In genomic region chr4:157980158-157980557, GRCh38 we compare ENCODE assay signal across 28 cellular contexts.
DNase-seq lines count a peak whose midpoint lies in the region; ATAC-seq, FAIRE-seq and TF ChIP-seq lines count a peak whose summit lies in the region.
"Had no signal": no experiment of that assay in that cellular context is flagged by ENCODE, and none has a peak within 500 bp of the region (broad histone marks: within the 10 kb centered on the region; RNA-seq: fewer than 3 reads in every experiment).

No MANE protein-coding gene starts in this region.

- H3K27me3 Mint-ChIP-seq in dendritic cell treated with granulocyte-macrophage colony-stimulating factor and Interleukin-4, amounts not matched to agents 40 ng/mL and 50 ng/mL, for 4 days = peaks cover 2% of the 10 kb centered on the region
- H3K27me3 Mint-ChIP-seq in endodermal cell (ENCODE audit: insufficient read depth) = no peaks in the 10 kb centered on the region
- H3K27me3 Mint-ChIP-seq: CD4-positive, CD25-positive, alpha-beta regulatory T cell; CD8-positive, alpha-beta memory T cell had no signal

- H3K27ac ChIP-seq in HepG2 (ENCODE audit: extremely low read length, insufficient read depth, low read length) = no peak overlapping the region
- H3K27ac ChIP-seq in right lobe of liver = no peak overlapping the region
- no peak overlapping the region for H3K27ac ChIP-seq in endodermal cell (ENCODE audit: low read depth, low read length)
- no peak overlapping the region for H3K27ac ChIP-seq in mesendoderm (ENCODE audit: low read depth, low read length)
- H3K27ac ChIP-seq: 22Rv1, A549, BLaER1 had no signal

- in situ Hi-C loops in HepG2 (cut with HindIII; ENCODE audit: extremely low pct_ligation_motif_present, low pct_unique_long_range_greater_than_20kb) = loop anchor here (25.0 kb wide), 1 partner anchor 632 kb away; no protein-coding TSS in a partner anchor

- TF ChIP-seq CTCF in HepG2 (CRISPR knock-in tag; IDR thresholded peaks at IDR 0.05) = no peak
- no peak for TF ChIP-seq CTCF in right lobe of liver (IDR thresholded peaks at IDR 0.05)
- peak; percentile 15 for TF ChIP-seq CTCF in endodermal cell (conservative IDR thresholded peaks at IDR 0.05)

- no peak for TF ChIP-seq RAD21 in HepG2 (CRISPR knock-in tag; IDR thresholded peaks at IDR 0.05)

- peaks cover 15% of the 10 kb centered on the region for H3K9me3 Mint-ChIP-seq in dendritic cell treated with granulocyte-macrophage colony-stimulating factor and Interleukin-4, amounts not matched to agents 40 ng/mL and 50 ng/mL, for 4 days
- H3K9me3 Mint-ChIP-seq in endodermal cell = no peaks in the 10 kb centered on the region
- H3K9me3 Mint-ChIP-seq: CD4-positive, alpha-beta memory T cell; CD8-positive, alpha-beta memory T cell had no signal

- no peak overlapping the region for H4K8ac ChIP-seq in mesendoderm (ENCODE audit: low read depth, low read length)

- POLR2A ChIA-PET in HepG2 (lab: Yijun Ruan, JAX) = no interaction called here

- no peak overlapping the region for H4K5ac ChIP-seq in mesendoderm (ENCODE audit: low read length)

- intact Hi-C loops in HepG2 (cut with micrococcal nuclease; ENCODE audit: unreplicated experiment) (no loop called here), right lobe of liver (cut with DNase I) (no loop called here)
- intact Hi-C loops in dendritic cell treated with granulocyte-macrophage colony-stimulating factor and Interleukin-4, amounts not matched to agents 40 ng/mL and 50 ng/mL, for 4 days (cut with micrococcal nuclease) = no loop called here

- peak overlapping the region; percentile 8 for H3K27ac Mint-ChIP-seq in dendritic cell treated with granulocyte-macrophage colony-stimulating factor and Interleukin-4, amounts not matched to agents 40 ng/mL and 50 ng/mL, for 4 days
- no peak overlapping the region for H3K27ac Mint-ChIP-seq in endodermal cell
- H3K27ac Mint-ChIP-seq: CD14-positive monocyte; CD4-positive, CD25-positive, alpha-beta regulatory T cell; CD8-positive, alpha-beta memory T cell had no signal

- TF ChIP-seq EP300 in HepG2 (IDR thresholded peaks at IDR 0.05; ENCODE audit: low read depth in 2 of 2, low read length in 2 of 2) (no peak), HepG2 (CRISPR knock-in tag; IDR thresholded peaks at IDR 0.05; ENCODE audit: borderline replicate concordance) (no peak)

- no peaks in the 10 kb centered on the region for H4K20me1 ChIP-seq in HepG2 (ENCODE audit: insufficient read depth, low read length)
- H4K20me1 ChIP-seq: BLaER1 had no signal

- H3K4me3 Mint-ChIP-seq in dendritic cell treated with granulocyte-macrophage colony-stimulating factor and Interleukin-4, amounts not matched to agents 40 ng/mL and 50 ng/mL, for 4 days = no peak overlapping the region
- H3K4me3 Mint-ChIP-seq in endodermal cell = no peak overlapping the region
- H3K4me3 Mint-ChIP-seq: CD14-positive monocyte; CD4-positive, alpha-beta memory T cell; CD4-positive, CD25-positive, alpha-beta regulatory T cell; CD8-positive, alpha-beta memory T cell had no signal

- TF ChIP-seq POLR2A in HepG2 (IDR thresholded peaks at IDR 0.05; ENCODE audit: insufficient read depth in 1 of 2, low read depth in 2 of 2, low read length in 2 of 2) (no peak), right lobe of liver (IDR thresholded peaks at IDR 0.05) (no peak)

- no peak for FAIRE-seq in HepG2 (lab: Jason Lieb, UNC)
- FAIRE-seq: A549, GM12878, GM12892, GM18507 had no signal

- H2AK5ac ChIP-seq in mesendoderm (ENCODE audit: low read length) = no peak overlapping the region

- no peak overlapping the region for H3K9ac ChIP-seq in HepG2 (ENCODE audit: insufficient read depth, low read depth, low read length)
- H3K9ac ChIP-seq in endodermal cell (ENCODE audit: extremely low read depth, low read length, poor library complexity, severe bottlenecking) = no peak overlapping the region
- H3K9ac ChIP-seq in mesendoderm (ENCODE audit: low read length) = no peak overlapping the region
- H3K9ac ChIP-seq: BLaER1 had no signal

- no peak overlapping the region for H2BK120ac ChIP-seq in mesendoderm (ENCODE audit: low read depth, low read length)

- H3K18ac ChIP-seq in mesendoderm (ENCODE audit: low read length) = no peak overlapping the region

- BruUV-seq in HepG2 (replicated peaks; lab: Mats Ljungman, UMichigan) = no TSS peak

- H3K9me3 ChIP-seq in HepG2 (ENCODE audit: low read length) (no peaks in the 10 kb centered on the region), right lobe of liver (no peaks in the 10 kb centered on the region), endodermal cell (ENCODE audit: control insufficient read depth, low read length) (no peaks in the 10 kb centered on the region)
- H3K9me3 ChIP-seq: A549, BE2C, BLaER1 had no signal

- H3K23ac ChIP-seq in mesendoderm (ENCODE audit: low read length) = no peak overlapping the region

- H3K36me3 ChIP-seq in HepG2 (replicated peaks in 1 of 2; ENCODE audit: control insufficient read depth in 1 of 2, insufficient read depth in 2 of 2, low read length in 2 of 2) (no peaks in the 10 kb centered on the region), right lobe of liver (no peaks in the 10 kb centered on the region), endodermal cell (ENCODE audit: control insufficient read depth, insufficient read depth, low read length) (no peaks in the 10 kb centered on the region), mesendoderm (ENCODE audit: control insufficient read depth, insufficient read depth, low read length) (no peaks in the 10 kb centered on the region)
- H3K36me3 ChIP-seq: BE2C, BLaER1 had no signal

- no peaks in the 10 kb centered on the region; a peak in 1 of 5 replicates for H3K27me3 ChIP-seq in HepG2 (ENCODE audit: control insufficient read depth in 1 of 2, insufficient read depth in 2 of 2, low read length in 2 of 2)
- no peaks in the 10 kb centered on the region for H3K27me3 ChIP-seq in right lobe of liver
- H3K27me3 ChIP-seq in endodermal cell (ENCODE audit: control insufficient read depth, insufficient read depth, low read length, poor library complexity, severe bottlenecking) = no peaks in the 10 kb centered on the region
- H3K27me3 ChIP-seq in mesendoderm (ENCODE audit: insufficient read depth, low read length, poor library complexity) = no peaks in the 10 kb centered on the region
- H3K27me3 ChIP-seq: BE2C, BLaER1 had no signal

- H2BK5ac ChIP-seq in mesendoderm (ENCODE audit: low read length) = no peak overlapping the region

- no peak overlapping the region for H3K4me2 ChIP-seq in HepG2 (ENCODE audit: low read depth, low read length)
- H3K4me2 ChIP-seq in mesendoderm (ENCODE audit: low read length) = no peak overlapping the region
- H3K4me2 ChIP-seq: A549, BLaER1 had no signal

- no peak overlapping the region for H3K56ac ChIP-seq in mesendoderm (ENCODE audit: low read length)

- H2AFZ ChIP-seq in HepG2 (ENCODE audit: low read length) = no peak overlapping the region

- H3K79me1 ChIP-seq in mesendoderm (ENCODE audit: low read length) = no peaks in the 10 kb centered on the region

- peak; percentile 70 for ATAC-seq in HepG2
- no peak for ATAC-seq in right lobe of liver
- ATAC-seq: A549, GM12878 had no signal

- no peak overlapping the region for H3K4ac ChIP-seq in mesendoderm (ENCODE audit: low read depth, low read length)

- H3K4me1 Mint-ChIP-seq in dendritic cell treated with granulocyte-macrophage colony-stimulating factor and Interleukin-4, amounts not matched to agents 40 ng/mL and 50 ng/mL, for 4 days (ENCODE audit: low read depth) = peaks cover 28% of the 10 kb centered on the region
- peaks cover 3% of the 10 kb centered on the region for H3K4me1 Mint-ChIP-seq in endodermal cell

- H3K4me3 ChIP-seq in HepG2 (replicated peaks in 1 of 3; ENCODE audit: insufficient read depth in 1 of 3, low read depth in 2 of 3, low read length in 3 of 3) (no peak overlapping the region), right lobe of liver (no peak overlapping the region), endodermal cell (ENCODE audit: low read length) (no peak overlapping the region), mesendoderm (ENCODE audit: low read length) (no peak overlapping the region)
- H3K4me3 ChIP-seq: A549, BLaER1, GM12878 had no signal

- CTCF ChIA-PET in HepG2 (lab: Yijun Ruan, JAX; ENCODE audit: low intra/inter-chr PET ratio, low total read pairs) = interaction anchor here (3.4 kb wide), 1 partner anchor 762 kb away, joined by 25 read pairs; no protein-coding TSS in a partner anchor

- H2BK15ac ChIP-seq in mesendoderm (replicated peaks; ENCODE audit: low read depth) = no peak overlapping the region

- no peaks in the 10 kb centered on the region for H3K36me3 Mint-ChIP-seq in dendritic cell treated with granulocyte-macrophage colony-stimulating factor and Interleukin-4, amounts not matched to agents 40 ng/mL and 50 ng/mL, for 4 days (ENCODE audit: low read depth)
- no peaks in the 10 kb centered on the region for H3K36me3 Mint-ChIP-seq in endodermal cell (ENCODE audit: low read depth)
- H3K36me3 Mint-ChIP-seq: CD14-positive monocyte; CD4-positive, alpha-beta memory T cell; CD4-positive, CD25-positive, alpha-beta regulatory T cell; CD8-positive, alpha-beta memory T cell had no signal

- H3K79me2 ChIP-seq in HepG2 (ENCODE audit: insufficient read depth, low read length) = no peaks in the 10 kb centered on the region
- H3K79me2 ChIP-seq in mesendoderm (ENCODE audit: control insufficient read depth, insufficient read depth, low read length) = no peaks in the 10 kb centered on the region

- H3K4me1 ChIP-seq in HepG2 (ENCODE audit: insufficient read depth, low read length) (0 out of 2 replicates have a peak, but pooled peaks cover 6% of the 10 kb centered on the region), right lobe of liver (no peaks in the 10 kb centered on the region), endodermal cell (ENCODE audit: control insufficient read depth, insufficient read depth, low read length) (no peaks in the 10 kb centered on the region), mesendoderm (ENCODE audit: control insufficient read depth, low read depth, low read length) (no peaks in the 10 kb centered on the region)
- H3K4me1 ChIP-seq: A549, BE2C, BLaER1 had no signal

- DNase-seq in HepG2 (ENCODE audit: low spot score) (no peak), right lobe of liver (no peak), endodermal cell (no peak), mesendoderm (peak; percentile 15), NCI-H187 treated with DMSO at 0.1 percent for 48 hours (lab: John Stamatoyannopoulos, UW) (no peak), NCI-H128 (lab: John Stamatoyannopoulos, UW; ENCODE audit: unreplicated experiment) (no peak), germinal center (ENCODE audit: low spot score) (no peak)
- DNase-seq: BE2C; C1 segment of cervical spinal cord; CD4-positive, alpha-beta memory T cell; CD4-positive, CD25-positive, alpha-beta regulatory T cell; CD8-positive, alpha-beta memory T cell; COR-L47; DMS 273 treated with DMSO at 0.1 percent for 48 hours; DMS153; DMS53; DMS79; DND-41; EL; GDM1 had no signal
